ENCODE assay signal across 22 cellular contexts in genomic region chr6:168139121-168139520, GRCh38.
DNase-seq lines count a peak whose midpoint lies in the region; ATAC-seq and TF ChIP-seq lines count a peak whose summit lies in the region.
"Had no signal": no experiment of that assay in that cellular context is flagged by ENCODE, and none has a peak within 500 bp of the region (broad histone marks: within the 10 kb centered on the region; RNA-seq: fewer than 3 reads in every experiment).

No MANE protein-coding gene starts in this region.

- no peak overlapping the region for H3K4me3 Mint-ChIP-seq in nephron progenitor cell
- H3K4me3 Mint-ChIP-seq in activated T-cell treated with anti-CD3 and anti-CD28 coated beads, Interleukin-2, amount 50 U/mL, for 4 hours, result no peak overlapping the region
- H3K4me3 Mint-ChIP-seq: H9, IgD-negative memory B cell had no signal

- H3K27me3 Mint-ChIP-seq in nephron progenitor cell (ENCODE audit: low read depth, poor library complexity), result peaks cover 23% of the 10 kb centered on the region
- peaks cover 2% of the 10 kb centered on the region for H3K27me3 Mint-ChIP-seq in activated T-cell treated with anti-CD3 and anti-CD28 coated beads, Interleukin-2, amount 50 U/mL, for 4 hours (ENCODE audit: low read depth)
- H3K27me3 Mint-ChIP-seq: IgD-negative memory B cell had no signal

- TF ChIP-seq CTCF in coronary artery (IDR thresholded peaks at IDR 0.05) (no peak), nephron progenitor cell (IDR thresholded peaks at IDR 0.05) (no peak)

- DNase-seq in HuH-7.5 (ENCODE audit: low spot score), result peak; percentile 1
- DNase-seq in coronary artery (ENCODE audit: low spot score), result peak; percentile 14
- no peak for DNase-seq in nephron progenitor cell
- peak; percentile 23 for DNase-seq in ureter (ENCODE audit: low spot score)
- no peak for DNase-seq in posterior cingulate gyrus
- DNase-seq in activated T-cell treated with anti-CD3 and anti-CD28 coated beads, Interleukin-2, amount 50 U/mL, for 4 hours, result no peak
- DNase-seq: ACHN, AML-193, DMS 273 treated with DMSO at 0.1 percent for 48 hours, GF-D8, Karpas-422, NCI-H1417 treated with DMSO at 0.1 percent for 48 hours, NCI-H187 treated with DMSO at 0.1 percent for 48 hours, NCI-H345, NCI-H524 treated with DMSO at 0.1 percent for 48 hours, PC-3, SIG-M5 had no signal

- intact Hi-C loops in posterior cingulate gyrus (cut with DNase I), result no loop called here

- no peak overlapping the region for H3K4me3 ChIP-seq in coronary artery

- peaks cover 18% of the 10 kb centered on the region for H3K4me1 Mint-ChIP-seq in nephron progenitor cell
- no peaks in the 10 kb centered on the region for H3K4me1 Mint-ChIP-seq in activated T-cell treated with anti-CD3 and anti-CD28 coated beads, Interleukin-2, amount 50 U/mL, for 4 hours (ENCODE audit: low read depth)
- H3K4me1 Mint-ChIP-seq: IgD-negative memory B cell had no signal

- no peak for ATAC-seq in HG02759 (IDR thresholded peaks at IDR 0.05; ENCODE audit: unreplicated experiment)
- no peak for ATAC-seq in activated T-cell treated with anti-CD3 and anti-CD28 coated beads, Interleukin-2, amount 50 U/mL, for 4 hours
- ATAC-seq: PC-3 had no signal

- H3K36me3 Mint-ChIP-seq in nephron progenitor cell (ENCODE audit: low read depth), result no peaks in the 10 kb centered on the region
- H3K36me3 Mint-ChIP-seq in activated T-cell treated with anti-CD3 and anti-CD28 coated beads, Interleukin-2, amount 50 U/mL, for 4 hours (ENCODE audit: insufficient read depth), result no peaks in the 10 kb centered on the region
- H3K36me3 Mint-ChIP-seq: IgD-negative memory B cell had no signal

- peak overlapping the region; percentile 74 for H3K27ac Mint-ChIP-seq in nephron progenitor cell
- H3K27ac Mint-ChIP-seq: H9, IgD-negative memory B cell had no signal

- no peak overlapping the region for H3K27ac ChIP-seq in coronary artery
- H3K27ac ChIP-seq: C4-2B, RWPE1 had no signal

- H3K9me3 Mint-ChIP-seq in nephron progenitor cell, result peaks cover 5% of the 10 kb centered on the region
- H3K9me3 Mint-ChIP-seq in activated T-cell treated with anti-CD3 and anti-CD28 coated beads, Interleukin-2, amount 50 U/mL, for 4 hours, result no peaks in the 10 kb centered on the region
- H3K9me3 Mint-ChIP-seq: H9 had no signal

Comparison
In these comparisons a context has a peak if more than half of its experiments do, and no peak if none do; other contexts are left out.
1. DNase-seq: peak in HuH-7.5 (single experiment), coronary artery (single experiment) and ureter (single experiment); none in nephron progenitor cell (single experiment), posterior cingulate gyrus (0 of 10) and activated T-cell treated with anti-CD3 and anti-CD28 coated beads, Interleukin-2, amount 50 U/mL, for 4 hours (single experiment).